In the genomic region with DNA sequence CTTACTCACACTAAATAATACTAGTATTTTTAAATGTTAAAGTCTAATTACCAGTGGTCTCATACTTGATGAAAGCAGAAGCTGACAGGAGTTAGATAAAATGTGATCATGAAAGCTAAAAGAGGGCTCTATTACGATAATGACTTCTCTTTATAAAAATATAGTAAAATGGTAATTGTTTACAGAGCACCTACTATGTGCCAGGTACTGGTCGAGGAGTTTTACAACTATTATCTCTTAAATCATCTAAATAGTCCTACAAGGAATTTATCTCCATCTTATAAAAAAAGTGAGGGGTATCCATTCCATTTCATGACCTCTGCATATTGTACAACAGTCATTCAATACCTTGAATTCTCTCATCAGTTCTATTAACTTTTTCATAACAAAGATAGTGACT, we compare ENCODE assay signal across 17 cellular contexts. TPM values are rescaled to one million over a fixed set of nuclear protein-coding genes. Genes with fewer than 3 reads are reported as not detected.
DNase-seq lines count a peak whose midpoint lies in the region; ATAC-seq and TF ChIP-seq lines count a peak whose summit lies in the region.
"Had no signal": no experiment of that assay in that cellular context is flagged by ENCODE, and none has a peak within 500 bp of the region (broad histone marks: within the 10 kb centered on the region; RNA-seq: fewer than 3 reads in every experiment).

No MANE protein-coding gene starts in this region.

- TF ChIP-seq CTCF in MCF 10A (IDR thresholded peaks at IDR 0.05; ENCODE audit: unreplicated experiment) (no peak), breast epithelium (IDR thresholded peaks at IDR 0.05) (no peak), PC-9 (conservative IDR thresholded peaks at IDR 0.05) (no peak), hepatocyte (IDR thresholded peaks at IDR 0.05; ENCODE audit: poor library complexity) (no peak), smooth muscle cell (IDR thresholded peaks at IDR 0.05; ENCODE audit: borderline replicate concordance, insufficient read depth, poor library complexity, severe bottlenecking) (no peak)

- 78% methylated on average over 2 of the region's 2 CpGs for WGBS in hepatocyte (ENCODE audit: low lambda C conversion rate, missing lambda C conversion rate)
- WGBS in smooth muscle cell (ENCODE audit: low lambda C conversion rate) = 87% methylated on average over 2 of the region's 2 CpGs

- H3K27ac Mint-ChIP-seq in MCF 10A (ENCODE audit: low read depth, unreplicated experiment) = peak overlapping the region; percentile 61
- H3K27ac Mint-ChIP-seq: CD8-positive, alpha-beta memory T cell had no signal

- peaks cover 17% of the 10 kb centered on the region; the same call in 1 of the 2 replicates for H3F3A ChIP-seq in PC-9 (ENCODE audit: insufficient read depth, low read depth)
- H3F3A ChIP-seq in smooth muscle cell (ENCODE audit: low read depth) = no peaks in the 10 kb centered on the region

- peaks cover 11% of the 10 kb centered on the region for H3K4me1 Mint-ChIP-seq in MCF 10A (ENCODE audit: insufficient read depth, unreplicated experiment)
- H3K4me1 Mint-ChIP-seq: CD8-positive, alpha-beta memory T cell had no signal

- no peak overlapping the region for H3K4me3 Mint-ChIP-seq in MCF 10A (ENCODE audit: unreplicated experiment)
- H3K4me3 Mint-ChIP-seq: CD8-positive, alpha-beta memory T cell had no signal

- H3K9me3 ChIP-seq in breast epithelium (no peaks in the 10 kb centered on the region), PC-9 (ENCODE audit: insufficient read depth, low read depth) (peaks cover 3% of the 10 kb centered on the region; the same call in 1 of the 2 replicates), hepatocyte (ENCODE audit: low read depth) (no peaks in the 10 kb centered on the region), smooth muscle cell (replicated peaks; ENCODE audit: low read depth) (no peaks in the 10 kb centered on the region)

- H3K4me2 ChIP-seq in PC-9 = peak overlapping the region; percentile 77
- H3K4me2 ChIP-seq in hepatocyte = no peak overlapping the region
- H3K4me2 ChIP-seq in smooth muscle cell = no peak overlapping the region

- POLR2A ChIA-PET in MCF 10A (lab: Yijun Ruan, JAX) (interaction anchor here (1.1 to 1.4 kb wide), 4 partner anchors 9 to 81 kb away, joined by 3 to 10 read pairs (median 4); no protein-coding TSS in a partner anchor), PC-9 (lab: Charles Lee; ENCODE audit: unreplicated experiment) (interaction anchor here (0.6 to 0.9 kb wide), 5 partner anchors 8 to 286 kb away, joined by 3 to 7 read pairs (median 5); no protein-coding TSS in a partner anchor)

- H4K20me1 ChIP-seq in PC-9 (ENCODE audit: insufficient read depth) (no peaks in the 10 kb centered on the region), hepatocyte (ENCODE audit: insufficient read depth, poor library complexity, severe bottlenecking) (no peaks in the 10 kb centered on the region), smooth muscle cell (ENCODE audit: low read depth) (no peaks in the 10 kb centered on the region)
- H4K20me1 ChIP-seq: BLaER1 treated with 17β-estradiol and CSF1 and Interleukin-3, amounts not matched to agents 10 nM and 100 nM had no signal

- no peaks in the 10 kb centered on the region for H3K27me3 Mint-ChIP-seq in MCF 10A (ENCODE audit: insufficient read depth, unreplicated experiment)
- H3K27me3 Mint-ChIP-seq: CD8-positive, alpha-beta memory T cell had no signal

- H3K4me1 ChIP-seq in breast epithelium (no peaks in the 10 kb centered on the region), PC-9 (replicated peaks; ENCODE audit: insufficient read depth) (peaks cover 23% of the 10 kb centered on the region), hepatocyte (ENCODE audit: insufficient read depth) (peaks cover 4% of the 10 kb centered on the region), smooth muscle cell (ENCODE audit: low read depth) (no peaks in the 10 kb centered on the region)

- no peaks in the 10 kb centered on the region for H3K9me2 ChIP-seq in PC-9 (ENCODE audit: insufficient read depth)
- no peaks in the 10 kb centered on the region for H3K9me2 ChIP-seq in hepatocyte (replicated peaks; ENCODE audit: insufficient read depth)

- H3K9me3 Mint-ChIP-seq in MCF 10A (ENCODE audit: unreplicated experiment) = no peaks in the 10 kb centered on the region
- H3K9me3 Mint-ChIP-seq: CD8-positive, alpha-beta memory T cell had no signal

- no peak overlapping the region for H3K4me3 ChIP-seq in breast epithelium
- H3K4me3 ChIP-seq in PC-9 = 0 out of 2 replicates have a peak overlapping the region, but pooled peaks have one; percentile 36
- H3K4me3 ChIP-seq in hepatocyte = no peak overlapping the region
- no peak overlapping the region for H3K4me3 ChIP-seq in smooth muscle cell
- H3K4me3 ChIP-seq: BLaER1 treated with 17β-estradiol and CSF1 and Interleukin-3, amounts not matched to agents 10 nM and 100 nM had no signal

- H3K36me3 ChIP-seq in breast epithelium (no peaks in the 10 kb centered on the region), PC-9 (ENCODE audit: low read depth) (no peaks in the 10 kb centered on the region), hepatocyte (replicated peaks; ENCODE audit: insufficient read depth, low read depth) (no peaks in the 10 kb centered on the region), smooth muscle cell (ENCODE audit: low read depth) (peaks cover 4% of the 10 kb centered on the region)
- H3K36me3 ChIP-seq: BLaER1 treated with 17β-estradiol and CSF1 and Interleukin-3, amounts not matched to agents 10 nM and 100 nM had no signal

- no peaks in the 10 kb centered on the region for H3K27me3 ChIP-seq in breast epithelium
- H3K27me3 ChIP-seq in PC-9 (ENCODE audit: insufficient read depth, low read depth) = no peaks in the 10 kb centered on the region
- H3K27me3 ChIP-seq in hepatocyte = no peaks in the 10 kb centered on the region
- no peaks in the 10 kb centered on the region for H3K27me3 ChIP-seq in smooth muscle cell (ENCODE audit: low read depth)
- H3K27me3 ChIP-seq: BLaER1 treated with 17β-estradiol and CSF1 and Interleukin-3, amounts not matched to agents 10 nM and 100 nM had no signal

- DNase-seq in MCF 10A (ENCODE audit: unreplicated experiment) (no peak), breast epithelium (ENCODE audit: low spot score in 2 of 2) (no peak), PC-9 (no peak), hepatocyte (ENCODE audit: low spot score) (no peak), smooth muscle cell (lab: John Stamatoyannopoulos, UW; ENCODE audit: unreplicated experiment) (no peak), DMS 273 (lab: John Stamatoyannopoulos, UW; ENCODE audit: unreplicated experiment) (no peak)
- DNase-seq: CD8-positive, alpha-beta memory T cell; DMS 273 treated with DMSO at 0.1 percent for 48 hours; H7; KBM-7; NCI-H146; NCI-H2081; SIG-M5 had no signal

- TF ChIP-seq POLR2A in breast epithelium (IDR thresholded peaks at IDR 0.05) = no peak

- ATAC-seq in HG02840 (IDR thresholded peaks at IDR 0.05; ENCODE audit: low FRiP score, unreplicated experiment) (no peak), HG02678 (IDR thresholded peaks at IDR 0.05; ENCODE audit: unreplicated experiment) (no peak)

- H3K27ac ChIP-seq in breast epithelium (peak overlapping the region in 1 of 2 donors; percentile 58), PC-9 (peak overlapping the region; percentile 74), hepatocyte (peak overlapping the region; percentile 25), smooth muscle cell (ENCODE audit: low read depth) (peak overlapping the region; percentile 41)
- H3K27ac ChIP-seq: BLaER1 treated with 17β-estradiol and CSF1 and Interleukin-3, amounts not matched to agents 10 nM and 100 nM had no signal

- CTCF ChIA-PET in MCF 10A (lab: Yijun Ruan, JAX) (interaction anchor here (0.6 to 1.4 kb wide), 4 partner anchors 15 to 297 kb away, joined by 3 to 6 read pairs (median 4); no protein-coding TSS in a partner anchor), PC-9 (lab: Charles Lee) (no interaction called here)

- intact Hi-C loops in MCF 10A (cut with micrococcal nuclease) = no loop called here
- intact Hi-C loops in breast epithelium (cut with DNase I; ENCODE audit: low total_unique reads) = loop anchor here (5.0 kb wide), 1 partner anchor 402 kb away; no protein-coding TSS in a partner anchor
- intact Hi-C loops in PC-9 (cut with micrococcal nuclease; ENCODE audit: unreplicated experiment) = loop anchor here (1.0 kb wide), 1 partner anchor 53 kb away; no protein-coding TSS in a partner anchor

- H2AFZ ChIP-seq in PC-9 = 0 out of 2 replicates have a peak overlapping the region, but pooled peaks have one; percentile 76
- H2AFZ ChIP-seq in hepatocyte = no peak overlapping the region
- H2AFZ ChIP-seq in smooth muscle cell (ENCODE audit: low read depth) = peak overlapping the region; percentile 21

- no peak overlapping the region for H3K9ac ChIP-seq in smooth muscle cell (ENCODE audit: low read depth)
- H3K9ac ChIP-seq: BLaER1 treated with 17β-estradiol and CSF1 and Interleukin-3, amounts not matched to agents 10 nM and 100 nM had no signal

- no TSS peak for BruUV-seq in MCF 10A (replicated peaks; lab: Mats Ljungman, UMichigan)
- no TSS peak for BruUV-seq in PC-9 (replicated peaks; lab: Mats Ljungman, UMichigan)

- no peaks in the 10 kb centered on the region for H3K36me3 Mint-ChIP-seq in MCF 10A (ENCODE audit: insufficient read depth, unreplicated experiment)
- H3K36me3 Mint-ChIP-seq: CD8-positive, alpha-beta memory T cell had no signal

- H3K79me2 ChIP-seq in PC-9 (ENCODE audit: low read depth) = no peaks in the 10 kb centered on the region
- no peaks in the 10 kb centered on the region for H3K79me2 ChIP-seq in hepatocyte
- no peaks in the 10 kb centered on the region for H3K79me2 ChIP-seq in smooth muscle cell (ENCODE audit: low read depth)

RNA-seq across cellular contexts. Expression of a gene that starts 46.1 kb away (rescaled TPM):
- total RNA-seq in MCF 10A (2022) = not detected in 2 replicates
- total RNA-seq in breast epithelium = 100 to 1,000 TPM in 1 of 3 donors, 1 to 10 TPM in 2; 7.9 to 136 (median 9.2) TPM
- not detected in 2 replicates for total RNA-seq in PC-9 (2021)
- 0.33 and 0.76 TPM in 2 replicates for total RNA-seq in hepatocyte
- 0.25 and 1.5 TPM in 2 replicates for polyA plus RNA-seq in hepatocyte
- total RNA-seq in smooth muscle cell = 0.13 TPM in 1 of 2 replicates, not detected in the other
- not detected in 2 replicates for polyA plus RNA-seq in smooth muscle cell
- total RNA-seq: CD8-positive, alpha-beta memory T cell; Daoy; H7 had no signal

RNA-seq across cellular contexts. Expression of a gene that starts 52.5 kb away (rescaled TPM):
- 31.9 and 43.4 TPM in 2 replicates for total RNA-seq in MCF 10A (2022)
- 10 to 100 TPM; 48.5 to 63.8 (median 49.0) TPM for total RNA-seq in breast epithelium
- total RNA-seq in PC-9 (2021) = 33.9 and 36.1 TPM in 2 replicates
- total RNA-seq in hepatocyte = 44.0 and 45.2 TPM in 2 replicates
- polyA plus RNA-seq in hepatocyte = 14.5 and 19.4 TPM in 2 replicates
- total RNA-seq in smooth muscle cell = 69.0 and 70.9 TPM in 2 replicates
- 17.7 and 23.2 TPM in 2 replicates for polyA plus RNA-seq in smooth muscle cell
